ENCODE assay signal across 8 cellular contexts in genomic region chr14:70907996-70908917, GRCh38. TPM values are rescaled to one million over a fixed set of nuclear protein-coding genes. Genes with fewer than 3 reads are reported as not detected.
DNase-seq lines count a peak whose midpoint lies in the region; ATAC-seq and TF ChIP-seq lines count a peak whose summit lies in the region.

No MANE protein-coding gene starts in this region.

- H3K36me3 ChIP-seq in WERI-Rb-1 = peaks cover 6% of the 10 kb centered on the region; the same call in 1 of the 2 replicates
- H3K36me3 ChIP-seq in mammary epithelial cell (ENCODE audit: insufficient read depth, low read length) = no peaks in the 10 kb centered on the region

- peaks cover 27% of the 10 kb centered on the region for H3K4me1 ChIP-seq in mammary epithelial cell (ENCODE audit: insufficient read depth, low read length)

- in situ Hi-C loops in mammary epithelial cell (cut with MboI; ENCODE audit: low sequenced_read_pairs in 2 of 2) = loop anchor here in 1 of 2 donors (10.0 kb wide), 1 partner anchor 83 kb away; no protein-coding TSS in a partner anchor

- CTCF ChIA-PET in mammary epithelial cell (lab: Charles Lee; ENCODE audit: low non-redundant PET) = interaction anchor here (0.6 kb wide), 1 partner anchor 86 kb away, joined by 6 read pairs; no protein-coding TSS in a partner anchor

- H2AFZ ChIP-seq in mammary epithelial cell (ENCODE audit: low read depth, low read length) = peak overlapping the region; percentile 97

- 3% methylated on average over 15 of the region's 85 CpGs for WGBS in mammary epithelial cell (ENCODE audit: low coverage, missing lambda C conversion rate)

- dilution Hi-C loops in mammary epithelial cell (cut with HindIII; ENCODE audit: low sequenced_read_pairs) = no loop called here

- DNase-seq in EL = peak; percentile 64
- DNase-seq in WERI-Rb-1 = peak; percentile 39
- DNase-seq in mammary epithelial cell = peak; percentile 71
- DNase-seq in skeletal muscle cell (ENCODE audit: low read depth) = no peak
- DNase-seq in GM19240 (ENCODE audit: insufficient read length, low spot score) = no peak

- H3K27ac ChIP-seq in WERI-Rb-1 (peak overlapping the region; percentile 85), mammary epithelial cell (ENCODE audit: insufficient read depth, low read depth, low read length) (peak overlapping the region; percentile 92)

- peaks cover 3% of the 10 kb centered on the region for H4K20me1 ChIP-seq in mammary epithelial cell (ENCODE audit: insufficient read depth, low read length)

- ATAC-seq in GM21619 (IDR thresholded peaks at IDR 0.05; ENCODE audit: unreplicated experiment) = peak; percentile 22

- H3K9me3 ChIP-seq in WERI-Rb-1 (ENCODE audit: severe bottlenecking) (no peaks in the 10 kb centered on the region), mammary epithelial cell (replicated peaks; ENCODE audit: insufficient read depth, low read length) (no peaks in the 10 kb centered on the region), iPS-18c (ENCODE audit: control insufficient read depth, insufficient read depth, low read length) (no peaks in the 10 kb centered on the region)

- no peak for TF ChIP-seq RAD21 in Ishikawa (IDR thresholded peaks at IDR 0.05; ENCODE audit: low read depth)

- H3K4me2 ChIP-seq in mammary epithelial cell (ENCODE audit: insufficient read depth, low read depth, low read length) = peak overlapping the region; percentile 94

- peak overlapping the region; percentile 94 for H3K4me3 ChIP-seq in WERI-Rb-1 (ENCODE audit: low read depth, low read length)
- peak overlapping the region; percentile 90 to 98 (median 91) for H3K4me3 ChIP-seq in mammary epithelial cell (replicated peaks in 1 of 3; ENCODE audit: insufficient read depth in 1 of 3, low read depth in 2 of 3, low read length in 3 of 3)
- peak overlapping the region; percentile 85 for H3K4me3 ChIP-seq in iPS-18c (ENCODE audit: insufficient read depth, low read depth, low read length)
- H3K4me3 ChIP-seq in skeletal muscle cell (ENCODE audit: low read depth, low read length) = peak overlapping the region; percentile 93

- H3K79me2 ChIP-seq in mammary epithelial cell (ENCODE audit: insufficient read depth, low read length) = peaks cover 63% of the 10 kb centered on the region

- BruUV-seq in mammary epithelial cell (replicated peaks; lab: Mats Ljungman, UMichigan) = no TSS peak

- TF ChIP-seq CTCF in WERI-Rb-1 (IDR thresholded peaks at IDR 0.05; ENCODE audit: low read depth, low read length) (no peak), mammary epithelial cell (conservative IDR thresholded peaks at IDR 0.05 in 1 of 2, IDR thresholded peaks at IDR 0.05 in 1 of 2; ENCODE audit: extremely low read depth in 1 of 2, insufficient read depth in 1 of 2, low read depth in 1 of 2, low read length in 2 of 2) (no peak)

- 0 out of 2 replicates have a peak, but pooled peaks have one; percentile 6 for TF ChIP-seq EP300 in Ishikawa (IDR thresholded peaks at IDR 0.05; ENCODE audit: borderline replicate concordance)

- H3K9ac ChIP-seq in mammary epithelial cell (ENCODE audit: insufficient read depth, low read length) = peak overlapping the region; percentile 96

- no peaks in the 10 kb centered on the region for H3K27me3 ChIP-seq in WERI-Rb-1 (ENCODE audit: insufficient read depth, low read depth, severe bottlenecking)
- no peaks in the 10 kb centered on the region for H3K27me3 ChIP-seq in mammary epithelial cell (ENCODE audit: insufficient read depth, low read length)

- intact Hi-C loops in mammary epithelial cell (cut with micrococcal nuclease) = loop anchor here (1.0 to 5.0 kb wide), 6 partner anchors 12 to 286 kb away; no protein-coding TSS in a partner anchor

TF ChIP-seq in Ishikawa, 13 proteins besides CTCF, POLR2A, EP300 and RAD21:
- TF ChIP-seq TCF12 (IDR thresholded peaks at IDR 0.05; ENCODE audit: low read depth) (no peak), FOXM1 (IDR thresholded peaks at IDR 0.05; ENCODE audit: borderline replicate concordance, low read depth) (no peak), NFIC (IDR thresholded peaks at IDR 0.05) (no peak), EGR1 (IDR thresholded peaks at IDR 0.05) (no peak; the same call in none of the 2 replicates), CEBPB (IDR thresholded peaks at IDR 0.05) (no peak), YY1 (IDR thresholded peaks at IDR 0.05; ENCODE audit: low read depth) (no peak)

RNA-seq across cellular contexts. Expression of gene PCNX1, which starts 1.0 kb away (rescaled TPM):
- 100 to 1,000 TPM in 1 of 2 donors, 10 to 100 TPM in 1; 67.9 to 112 TPM for total RNA-seq in mammary epithelial cell
- polyA plus RNA-seq in mammary epithelial cell = 33.9 TPM
- polyA minus RNA-seq in mammary epithelial cell = 147 TPM

Comparison
In these comparisons a context has a peak if more than half of its experiments do, and no peak if none do; other contexts are left out.
1. DNase-seq: peak in EL (single experiment), WERI-Rb-1 (single experiment) and mammary epithelial cell (single experiment); none in skeletal muscle cell (single experiment) and GM19240 (single experiment).
2. Peak in every context shown above with its lines, with median percentiles within 50 percentile points of each other: H3K4me3 ChIP-seq.